15 cellular contexts compared by ENCODE assay signal in genomic region chr5:116675628-116675910, GRCh38.
"Had no signal": no experiment of that assay in that cellular context is flagged by ENCODE, and none has a peak within 500 bp of the region (broad histone marks: within the 10 kb centered on the region; RNA-seq: fewer than 3 reads in every experiment).

No MANE protein-coding gene starts in this region.

- H3K27ac ChIP-seq: heart left ventricle, neural progenitor cell, ovary, testis, tibial nerve, upper lobe of right lung, vagina had no signal

- H3K9me3 ChIP-seq: heart left ventricle, ovary, testis, tibial nerve, upper lobe of right lung, vagina had no signal

- H3K4me2 ChIP-seq: neural progenitor cell had no signal

- H3K4me3 ChIP-seq: heart left ventricle, neural progenitor cell, ovary, testis, tibial nerve, upper lobe of right lung, vagina had no signal

- H3K9ac ChIP-seq: neural progenitor cell had no signal

- H2AFZ ChIP-seq: neural progenitor cell had no signal

- DNase-seq: cortex of kidney; effector memory CD4-positive, alpha-beta T cell; heart left ventricle; kidney glomerular epithelial cell; midbrain; ovary; right cardiac atrium; small intestine; stimulated activated CD4-positive, alpha-beta T cell treated with anti-CD3 and anti-CD28 coated beads, Interleukin-2, amount 100 ng/mL, for 48 hours; stimulated activated naive CD8-positive, alpha-beta T cell treated with anti-CD3 and anti-CD28 coated beads, Interleukin-15, Interleukin-2, amounts not matched to agents 100 U/mL and 50 U/mL, for 24 hours; testis; upper lobe of right lung had no signal

- H3K4me1 ChIP-seq: testis, upper lobe of right lung, vagina had no signal

- H3K27me3 ChIP-seq: heart left ventricle, neural progenitor cell, ovary, testis, tibial nerve, upper lobe of right lung, vagina had no signal

- H3K36me3 ChIP-seq: heart left ventricle, neural progenitor cell, ovary, tibial nerve, upper lobe of right lung, vagina had no signal
